8 cellular contexts compared by ENCODE assay signal in the genomic region with DNA sequence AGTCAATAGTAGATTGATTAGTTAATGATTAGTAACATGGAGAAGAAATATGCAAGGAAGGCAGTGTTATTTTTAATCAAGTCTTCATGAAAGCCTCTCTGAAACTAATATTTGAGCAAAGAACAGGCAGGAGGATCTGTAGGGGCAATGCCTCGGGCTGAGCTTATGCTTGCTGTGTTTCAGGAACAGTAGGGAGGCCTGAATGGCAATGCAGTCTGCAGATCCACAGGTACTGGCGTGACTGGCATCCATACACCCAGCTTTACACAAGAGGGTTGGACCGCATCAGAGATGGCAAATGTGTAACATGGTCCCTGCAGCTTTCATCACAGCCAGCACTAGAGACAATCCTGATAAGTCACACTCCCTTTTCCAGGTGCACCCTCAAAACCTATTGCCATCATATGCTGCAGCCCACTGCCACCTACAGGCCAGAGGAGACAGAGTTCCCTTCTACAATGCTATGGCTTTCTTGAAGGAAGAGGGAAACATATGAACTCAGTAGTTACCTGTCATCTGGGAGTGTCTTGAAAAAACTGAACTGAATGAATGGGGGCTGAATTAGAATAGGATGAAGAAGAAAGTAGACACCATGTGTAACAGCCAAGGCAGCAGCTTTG.
DNase-seq lines count a peak whose midpoint lies in the region; FAIRE-seq and TF ChIP-seq lines count a peak whose summit lies in the region.

No MANE protein-coding gene starts in this region.

- peak; percentile 32 for TF ChIP-seq CTCF in foreskin fibroblast (IDR thresholded peaks at IDR 0.05; ENCODE audit: low read depth, low read length)

- no peak overlapping the region for H3K4me3 ChIP-seq in foreskin fibroblast (ENCODE audit: low read depth in 1 of 2, low read length in 2 of 2)

- DNase-seq in CD1c-positive myeloid dendritic cell (ENCODE audit: extremely low spot score): peak; percentile 3
- no peak for DNase-seq in GM19239 (ENCODE audit: insufficient read length, low spot score)
- peak; percentile 4 for DNase-seq in HTR-8/SVneo (ENCODE audit: insufficient read length, low spot score)
- peak; percentile 45 for DNase-seq in RPMI8226
- DNase-seq in foreskin fibroblast: peak in 1 of 2 donors; percentile 1
- DNase-seq in putamen (ENCODE audit: low spot score): peak; percentile 51
- no peak for DNase-seq in stimulated activated CD4-positive, alpha-beta T cell treated with anti-CD3 and anti-CD28 coated beads, Interleukin-4, amount 100 ng/mL, for 1 hour
- no peak for DNase-seq in activated T-cell treated with anti-CD3 and anti-CD28 coated beads, Interleukin-2, amount 50 U/mL, for 48 hours

- FAIRE-seq in GM19239 (lab: Jason Lieb, UNC) (peak; percentile 56), HTR-8/SVneo (lab: Jason Lieb, UNC) (no peak)

Comparison
In these comparisons a context has a peak if more than half of its experiments do, and no peak if none do; other contexts are left out.
1. DNase-seq: peak in CD1c-positive myeloid dendritic cell (single experiment), HTR-8/SVneo (single experiment), RPMI8226 (single experiment) and putamen (single experiment); none in GM19239 (single experiment), stimulated activated CD4-positive, alpha-beta T cell treated with anti-CD3 and anti-CD28 coated beads, Interleukin-4, amount 100 ng/mL, for 1 hour (single experiment) and activated T-cell treated with anti-CD3 and anti-CD28 coated beads, Interleukin-2, amount 50 U/mL, for 48 hours (0 of 2).